8 cellular contexts compared by ENCODE assay signal in genomic region chr12:46430340-46430948, GRCh38. TPM values are rescaled to one million over a fixed set of nuclear protein-coding genes. Genes with fewer than 3 reads are reported as not detected.
DNase-seq lines count a peak whose midpoint lies in the region; ATAC-seq and TF ChIP-seq lines count a peak whose summit lies in the region.

No MANE protein-coding gene starts in this region.

- peak overlapping the region; percentile 92 for H3K27ac ChIP-seq in osteoblast (ENCODE audit: low read depth, low read length)

- H3K79me2 ChIP-seq in osteoblast (ENCODE audit: insufficient read depth, low read length) = no peaks in the 10 kb centered on the region

- no peak overlapping the region for H2AFZ ChIP-seq in osteoblast (ENCODE audit: low read length)

- H3K27me3 ChIP-seq in osteoblast (ENCODE audit: insufficient read depth, low read length) = no peaks in the 10 kb centered on the region

- no peaks in the 10 kb centered on the region for H4K20me1 ChIP-seq in osteoblast (ENCODE audit: insufficient read depth, low read length)

- DNase-seq in ACHN (peak; percentile 88), RPMI7951 (ENCODE audit: low read depth) (peak; percentile 77), epithelial cell of proximal tubule (ENCODE audit: low read depth) (peak; percentile 91), osteoblast (ENCODE audit: insufficient read length, low spot score, missing footprints) (peak; percentile 31)

- in situ Hi-C loops in ACHN (cut with HindIII; ENCODE audit: low pct_ligation_motif_present, low pct_unique_long_range_greater_than_20kb, low sequenced_read_pairs) = no loop called here

- H3K36me3 ChIP-seq in osteoblast (ENCODE audit: insufficient read depth, low read length) = no peaks in the 10 kb centered on the region

- peak overlapping the region; percentile 15 for H3K4me2 ChIP-seq in osteoblast (ENCODE audit: insufficient read depth, low read length)

- ATAC-seq in GM21390 (IDR thresholded peaks at IDR 0.05; ENCODE audit: unreplicated experiment) = peak; percentile 64
- no peak for ATAC-seq in HG03439 (IDR thresholded peaks at IDR 0.05; ENCODE audit: unreplicated experiment)
- no peak for ATAC-seq in GM18867 (IDR thresholded peaks at IDR 0.05; ENCODE audit: unreplicated experiment)
- no peak for ATAC-seq in HG03565 (IDR thresholded peaks at IDR 0.05; ENCODE audit: unreplicated experiment)

- H3K4me1 ChIP-seq in osteoblast (ENCODE audit: insufficient read depth, low read length) = peaks cover 26% of the 10 kb centered on the region

- TF ChIP-seq CTCF in epithelial cell of proximal tubule (conservative IDR thresholded peaks at IDR 0.05; ENCODE audit: low read depth, low read length) = no peak
- no peak for TF ChIP-seq CTCF in osteoblast (IDR thresholded peaks at IDR 0.05; ENCODE audit: extremely low read depth, low read depth, low read length)

- H3K4me3 ChIP-seq in epithelial cell of proximal tubule (ENCODE audit: low read depth, low read length) = no peak overlapping the region
- no peak overlapping the region for H3K4me3 ChIP-seq in osteoblast (ENCODE audit: insufficient read depth, low read length)

- H3K9me3 ChIP-seq in osteoblast (ENCODE audit: low read depth, low read length) = no peaks in the 10 kb centered on the region

RNA-seq across cellular contexts. Expression of gene SLC38A2, which starts 57.9 kb away (rescaled TPM):
- 246 and 317 TPM in 2 replicates for total RNA-seq in RPMI7951 (2014; rRNA removed; shearing (Covaris generic))
- total RNA-seq in epithelial cell of proximal tubule = 149 and 163 TPM in 2 replicates
- 919 and 1,020 TPM in 2 replicates for total RNA-seq in osteoblast

Comparison
In these comparisons a context has a peak if more than half of its experiments do, and no peak if none do; other contexts are left out.
1. DNase-seq: peak in every context shown above with its lines; median percentile 91 in epithelial cell of proximal tubule; 88 in ACHN; 77 in RPMI7951; 31 in osteoblast.